In the genomic region with DNA sequence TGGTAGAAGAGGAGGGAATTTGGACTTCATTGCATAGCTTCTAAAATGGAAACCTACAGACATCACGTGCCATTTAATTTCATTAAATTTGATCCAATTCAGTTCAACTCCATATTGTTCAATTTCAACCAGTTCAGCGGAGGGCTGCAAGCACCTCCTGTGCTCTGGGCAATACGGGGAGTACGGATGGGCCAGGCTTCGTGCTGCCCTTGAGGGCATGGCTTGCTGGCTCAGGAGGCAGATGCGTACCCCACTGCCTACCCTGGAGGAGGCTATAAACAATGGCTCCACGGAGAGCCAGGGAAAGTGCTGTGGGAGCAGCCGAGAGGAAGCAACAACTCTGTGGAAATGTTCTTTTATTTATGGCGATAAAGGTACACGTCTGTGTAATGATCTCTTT, we compare ENCODE assay signal across 24 cellular contexts.
"Had no signal": no experiment of that assay in that cellular context is flagged by ENCODE, and none has a peak within 500 bp of the region (broad histone marks: within the 10 kb centered on the region; RNA-seq: fewer than 3 reads in every experiment).

No MANE protein-coding gene starts in this region.

- H3K27me3 Mint-ChIP-seq: dendritic cell treated with granulocyte-macrophage colony-stimulating factor and Interleukin-4, amounts not matched to agents 40 ng/mL and 50 ng/mL, for 4 days; effector memory CD8-positive, alpha-beta T cell had no signal

- H3K36me3 ChIP-seq: colonic mucosa, esophagus muscularis mucosa, esophagus squamous epithelium, gastrocnemius medialis, gastroesophageal sphincter, heart left ventricle, heart right ventricle had no signal

- H3K9me3 Mint-ChIP-seq: dendritic cell treated with granulocyte-macrophage colony-stimulating factor and Interleukin-4, amounts not matched to agents 40 ng/mL and 50 ng/mL, for 4 days; effector memory CD8-positive, alpha-beta T cell had no signal

- H3K4me1 ChIP-seq: colonic mucosa, esophagus muscularis mucosa, esophagus squamous epithelium, foreskin keratinocyte, gastrocnemius medialis, gastroesophageal sphincter, heart left ventricle, heart right ventricle had no signal

- DNase-seq: colonic mucosa; cortex of kidney; dermis blood vessel endothelial cell; dorsolateral prefrontal cortex; effector CD4-positive, alpha-beta T cell; effector CD8-positive, alpha-beta T cell; effector memory CD4-positive, alpha-beta T cell; effector memory CD8-positive, alpha-beta T cell; endodermal cell; erythroblast; esophagus squamous epithelium; foreskin fibroblast; foreskin keratinocyte; foreskin melanocyte; gastrocnemius medialis; head of caudate nucleus; heart left ventricle; heart right ventricle had no signal

- H3K27ac Mint-ChIP-seq: dendritic cell treated with granulocyte-macrophage colony-stimulating factor and Interleukin-4, amounts not matched to agents 40 ng/mL and 50 ng/mL, for 4 days; effector memory CD8-positive, alpha-beta T cell; endodermal cell had no signal

- H3K9me3 ChIP-seq: colonic mucosa, esophagus muscularis mucosa, esophagus squamous epithelium, gastrocnemius medialis, gastroesophageal sphincter, heart left ventricle, heart right ventricle had no signal

- H3K4me1 Mint-ChIP-seq: endodermal cell had no signal

- H3K27ac ChIP-seq: colonic mucosa, coronary artery, dorsolateral prefrontal cortex, epithelial cell of prostate, esophagus muscularis mucosa, esophagus squamous epithelium, foreskin keratinocyte, gastrocnemius medialis, gastroesophageal sphincter, heart left ventricle, heart right ventricle had no signal

- H3K4me3 Mint-ChIP-seq: dendritic cell treated with granulocyte-macrophage colony-stimulating factor and Interleukin-4, amounts not matched to agents 40 ng/mL and 50 ng/mL, for 4 days; effector memory CD8-positive, alpha-beta T cell; endodermal cell had no signal

- H3K4me3 ChIP-seq: colonic mucosa, coronary artery, dorsolateral prefrontal cortex, esophagus muscularis mucosa, esophagus squamous epithelium, gastrocnemius medialis, gastroesophageal sphincter, heart left ventricle, heart right ventricle had no signal

- ATAC-seq: effector memory CD8-positive, alpha-beta T cell; esophagus mucosa; foreskin keratinocyte; gastrocnemius medialis; gastroesophageal sphincter; heart left ventricle; heart right ventricle had no signal

- H3K27me3 ChIP-seq: colonic mucosa, foreskin keratinocyte, gastrocnemius medialis had no signal
